8 cellular contexts compared by ENCODE assay signal in genomic region chr15:99015677-99016568, GRCh38. TPM values are rescaled to one million over a fixed set of nuclear protein-coding genes. Genes with fewer than 3 reads are reported as not detected.
DNase-seq lines count a peak whose midpoint lies in the region; ATAC-seq lines count a peak whose summit lies in the region.

No MANE protein-coding gene starts in this region.

- POLR2A ChIA-PET in T-cell (lab: Charles Lee), result no interaction called here

- no peak for DNase-seq in T-cell
- no peak for DNase-seq in left ventricle myocardium superior
- no peak for DNase-seq in RPMI8226
- DNase-seq in T-helper 1 cell, result no peak
- DNase-seq in NCI-H1048 (lab: John Stamatoyannopoulos, UW), result no peak
- DNase-seq in D341Med (ENCODE audit: low spot score), result no peak

- no peak overlapping the region for H3K27ac Mint-ChIP-seq in T-cell

- H3K4me3 ChIP-seq in rectal smooth muscle tissue (ENCODE audit: low read length), result peak overlapping the region; percentile 62

- intact Hi-C loops in left ventricle myocardium superior (cut with micrococcal nuclease), result no loop called here

- H3K4me1 ChIP-seq in rectal smooth muscle tissue (ENCODE audit: control insufficient read depth, insufficient read depth, low read length), result no peaks in the 10 kb centered on the region

- no peak overlapping the region for H3K27ac ChIP-seq in rectal smooth muscle tissue (ENCODE audit: low read depth, low read length)

- CTCF ChIA-PET in T-cell (lab: Charles Lee), result no interaction called here

- H3K4me1 Mint-ChIP-seq in T-cell, result peaks cover 0 to 7% (median 7%) of the 10 kb centered on the region in 3 donors

- no peaks in the 10 kb centered on the region for H3K27me3 ChIP-seq in rectal smooth muscle tissue (ENCODE audit: control insufficient read depth, insufficient read depth, low read length)

- peak overlapping the region; percentile 24 to 75 (median 41) for H3K4me3 Mint-ChIP-seq in T-cell

- no peaks in the 10 kb centered on the region for H3K9me3 Mint-ChIP-seq in T-cell

- H3K27me3 Mint-ChIP-seq in T-cell, result peaks cover 23 to 36% of the 10 kb centered on the region in 2 donors

- ATAC-seq in GM21447 (IDR thresholded peaks at IDR 0.05; ENCODE audit: unreplicated experiment) (peak; percentile 8), T-cell (replicated peaks in 1 of 4) (no peak), left ventricle myocardium superior (peak; percentile 20)

- H3K36me3 ChIP-seq in rectal smooth muscle tissue (ENCODE audit: control insufficient read depth, insufficient read depth, low read length), result no peaks in the 10 kb centered on the region

- H3K36me3 Mint-ChIP-seq in T-cell, result no peaks in the 10 kb centered on the region

- H3K9ac ChIP-seq in rectal smooth muscle tissue (ENCODE audit: low read length), result no peak overlapping the region

RNA-seq across cellular contexts. Expression of gene PGPEP1L, which starts 8.3 kb away (rescaled TPM):
- total RNA-seq in T-cell (not detected), left ventricle myocardium superior (0.55 TPM)

Comparison
In these comparisons a context has a peak if more than half of its experiments do, and no peak if none do; other contexts are left out.
1. ATAC-seq: peak in GM21447 (single experiment) and left ventricle myocardium superior (single experiment); none in T-cell (0 of 4).